Comparison of ENCODE assay signal across 13 cellular contexts in genomic region chr1:74343191-74343590, GRCh38.
DNase-seq lines count a peak whose midpoint lies in the region; TF ChIP-seq lines count a peak whose summit lies in the region.
"Had no signal": no experiment of that assay in that cellular context is flagged by ENCODE, and none has a peak within 500 bp of the region (broad histone marks: within the 10 kb centered on the region; RNA-seq: fewer than 3 reads in every experiment).

No MANE protein-coding gene starts in this region.

- H3K9me3 ChIP-seq in SJCRH30 (replicated peaks) (no peaks in the 10 kb centered on the region), Caco-2 (no peaks in the 10 kb centered on the region)
- H3K9me3 ChIP-seq: vagina had no signal

- TF ChIP-seq CTCF in chondrocyte (IDR thresholded peaks at IDR 0.05), result no peak
- no peak for TF ChIP-seq CTCF in GM10248 (IDR thresholded peaks at IDR 0.05; ENCODE audit: control extremely low read depth, extremely low read depth, low read depth, missing control alignments)
- no peak for TF ChIP-seq CTCF in Caco-2 (IDR thresholded peaks at IDR 0.05; ENCODE audit: insufficient read depth in 1 of 2, low read depth in 1 of 2, low read length in 1 of 2, severe bottlenecking in 1 of 2, unreplicated experiment in 1 of 2)

- H3K27me3 ChIP-seq in SJCRH30, result no peaks in the 10 kb centered on the region
- no peaks in the 10 kb centered on the region for H3K27me3 ChIP-seq in Caco-2 (replicated peaks; ENCODE audit: control insufficient read depth, insufficient read depth, low read length)
- H3K27me3 ChIP-seq: vagina had no signal

- CTCF ChIA-PET in GM10248 (lab: Yijun Ruan, JAX) (no interaction called here), Caco-2 (lab: Charles Lee) (no interaction called here)

- no peak overlapping the region for H3K4me3 ChIP-seq in SJCRH30
- H3K4me3 ChIP-seq in Caco-2 (ENCODE audit: low read depth, low read length), result no peak overlapping the region
- H3K4me3 ChIP-seq: vagina had no signal

- no peaks in the 10 kb centered on the region for H3K36me3 ChIP-seq in SJCRH30
- H3K36me3 ChIP-seq in Caco-2 (ENCODE audit: control insufficient read depth, insufficient read depth, low read length), result no peaks in the 10 kb centered on the region
- H3K36me3 ChIP-seq: vagina had no signal

- H3K4me1 Mint-ChIP-seq in chondrocyte (ENCODE audit: low read depth) (no peaks in the 10 kb centered on the region), Caco-2 (ENCODE audit: low read depth, unreplicated experiment) (no peaks in the 10 kb centered on the region)

- H3K27me3 Mint-ChIP-seq in chondrocyte (ENCODE audit: low read depth) (no peaks in the 10 kb centered on the region), Caco-2 (ENCODE audit: insufficient read depth, unreplicated experiment) (no peaks in the 10 kb centered on the region)
- H3K27me3 Mint-ChIP-seq: progenitor cell of endocrine pancreas had no signal

- H3K4me1 ChIP-seq in SJCRH30 (no peaks in the 10 kb centered on the region), Caco-2 (no peaks in the 10 kb centered on the region)
- H3K4me1 ChIP-seq: vagina had no signal

- no TSS peak for BruUV-seq in Caco-2 (replicated peaks; lab: Mats Ljungman, UMichigan)

- H3K27ac Mint-ChIP-seq in chondrocyte (ENCODE audit: unreplicated experiment) (no peak overlapping the region), Caco-2 (ENCODE audit: unreplicated experiment) (no peak overlapping the region)
- H3K27ac Mint-ChIP-seq: progenitor cell of endocrine pancreas had no signal

- H3K36me3 Mint-ChIP-seq in chondrocyte (ENCODE audit: low read depth) (no peaks in the 10 kb centered on the region), Caco-2 (ENCODE audit: insufficient read depth, unreplicated experiment) (no peaks in the 10 kb centered on the region)

- DNase-seq in COR-L47 (lab: John Stamatoyannopoulos, UW) (peak; percentile 97), NCI-H187 (lab: John Stamatoyannopoulos, UW) (peak; percentile 54 to 77), SJCRH30 (peak; percentile 22 to 39), iPS DF 19.7 (ENCODE audit: low read depth, low spot score) (peak; percentile 1), chondrocyte (ENCODE audit: low spot score) (no peak), GM10248 (ENCODE audit: extremely low spot score) (no peak), Caco-2 (no peak)
- DNase-seq in activated naive CD4-positive, alpha-beta T cell treated with anti-CD3 and anti-CD28 coated beads, Interleukin-2, amount 50 U/mL, for 16 hours, result no peak
- DNase-seq: activated CD4-positive, alpha-beta T cell treated with anti-CD3 and anti-CD28 coated beads, Interleukin-2, amount 50 U/mL, for 48 hours; islet precursor cell; KG1 had no signal

- POLR2A ChIA-PET in GM10248 (lab: Yijun Ruan, JAX) (no interaction called here), Caco-2 (lab: Charles Lee) (no interaction called here)

- intact Hi-C loops in Caco-2 (cut with micrococcal nuclease; ENCODE audit: unreplicated experiment), result no loop called here

- H3K4me3 Mint-ChIP-seq in chondrocyte (ENCODE audit: unreplicated experiment) (no peak overlapping the region), Caco-2 (ENCODE audit: unreplicated experiment) (no peak overlapping the region)

- H3K9me3 Mint-ChIP-seq in chondrocyte (ENCODE audit: low read depth) (peaks cover under 1% of the 10 kb centered on the region), Caco-2 (ENCODE audit: unreplicated experiment) (no peaks in the 10 kb centered on the region)

- no peak overlapping the region for H3K27ac ChIP-seq in SJCRH30
- H3K27ac ChIP-seq: vagina had no signal

Comparison
In these comparisons a context has a peak if more than half of its experiments do, and no peak if none do; other contexts are left out.
1. DNase-seq: peak in COR-L47 (single experiment), NCI-H187 (2 of 2), SJCRH30 (2 of 2) and iPS DF 19.7 (single experiment); none in chondrocyte (single experiment), GM10248 (single experiment), Caco-2 (0 of 2) and activated naive CD4-positive, alpha-beta T cell treated with anti-CD3 and anti-CD28 coated beads, Interleukin-2, amount 50 U/mL, for 16 hours (single experiment).